ENCODE assay signal across 1 cellular context in the genomic region with DNA sequence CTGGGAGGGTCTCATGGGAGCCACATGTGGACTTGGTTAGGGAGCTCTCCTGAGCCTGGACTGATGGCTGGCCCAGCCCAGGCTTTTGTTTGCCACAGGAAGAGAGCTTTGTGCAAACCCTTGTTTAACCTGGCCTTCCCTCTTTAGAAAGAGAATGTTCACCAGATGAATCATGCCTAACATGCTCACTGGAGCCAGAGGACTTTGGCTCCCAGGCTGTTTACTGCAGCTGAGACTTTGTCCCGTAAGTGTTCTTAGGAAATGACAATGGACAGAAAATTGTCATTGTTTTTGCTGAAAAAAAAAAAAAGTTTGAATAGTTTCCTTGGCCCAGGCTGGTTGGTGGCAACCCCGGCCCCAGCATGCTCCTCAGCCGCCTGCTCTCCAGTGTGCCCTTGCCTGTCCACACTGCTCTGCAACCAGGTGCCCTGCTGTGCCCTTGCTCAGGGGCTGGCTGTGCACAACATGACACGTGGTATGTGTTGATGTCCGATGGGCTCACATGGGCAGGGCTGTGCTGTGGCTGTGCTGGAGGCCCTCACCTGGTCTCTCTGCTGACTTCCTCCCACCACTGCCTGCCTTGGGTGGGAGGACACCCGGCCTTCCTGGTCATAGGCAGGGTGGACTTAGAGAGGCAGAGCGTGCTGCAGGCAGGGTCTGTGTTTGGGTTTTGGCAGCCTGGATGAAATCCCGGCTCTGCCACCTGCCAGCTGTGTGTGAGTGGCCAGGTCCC.
TF ChIP-seq lines count a peak whose summit lies in the region.

No MANE protein-coding gene starts in this region.

TF ChIP-seq in HepG2, 621 proteins besides CTCF, POLR2A, EP300 and RAD21 (continued from another document and continues in another):
- TF ChIP-seq, protein P1, sequence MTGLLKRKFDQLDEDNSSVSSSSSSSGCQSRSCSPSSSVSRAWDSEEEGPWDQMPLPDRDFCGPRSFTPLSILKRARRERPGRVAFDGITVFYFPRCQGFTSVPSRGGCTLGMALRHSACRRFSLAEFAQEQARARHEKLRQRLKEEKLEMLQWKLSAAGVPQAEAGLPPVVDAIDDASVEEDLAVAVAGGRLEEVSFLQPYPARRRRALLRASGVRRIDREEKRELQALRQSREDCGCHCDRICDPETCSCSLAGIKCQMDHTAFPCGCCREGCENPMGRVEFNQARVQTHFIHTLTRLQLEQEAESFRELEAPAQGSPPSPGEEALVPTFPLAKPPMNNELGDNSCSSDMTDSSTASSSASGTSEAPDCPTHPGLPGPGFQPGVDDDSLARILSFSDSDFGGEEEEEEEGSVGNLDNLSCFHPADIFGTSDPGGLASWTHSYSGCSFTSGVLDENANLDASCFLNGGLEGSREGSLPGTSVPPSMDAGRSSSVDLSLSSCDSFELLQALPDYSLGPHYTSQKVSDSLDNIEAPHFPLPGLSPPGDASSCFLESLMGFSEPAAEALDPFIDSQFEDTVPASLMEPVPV (CRISPR knock-in tag; IDR thresholded peaks at IDR 0.05): no peak
- TF ChIP-seq ZNF615 (CRISPR knock-in tag; IDR thresholded peaks at IDR 0.05; ENCODE audit: borderline replicate concordance) (no peak), PAWR (CRISPR knock-in tag; IDR thresholded peaks at IDR 0.05; ENCODE audit: borderline replicate concordance) (no peak), GPN1 (CRISPR knock-in tag; IDR thresholded peaks at IDR 0.05; ENCODE audit: borderline replicate concordance) (no peak), U2AF2 (IDR thresholded peaks at IDR 0.05; ENCODE audit: low read depth, low read length) (no peak), SRSF1 (optimal IDR thresholded peaks at IDR 0.05; ENCODE audit: low read depth, low read length) (no peak), GZF1 (CRISPR knock-in tag; IDR thresholded peaks at IDR 0.05) (no peak), ZNF7 (CRISPR knock-in tag; IDR thresholded peaks at IDR 0.05) (no peak), HDAC6 (IDR thresholded peaks at IDR 0.05; ENCODE audit: low read depth, low read length) (no peak), ZMYM2 (CRISPR knock-in tag; IDR thresholded peaks at IDR 0.05) (no peak), ELF3 (CRISPR knock-in tag; IDR thresholded peaks at IDR 0.05) (peak; percentile 73; the same call in 1 of the 2 replicates), ZNF749 (CRISPR knock-in tag; IDR thresholded peaks at IDR 0.05; ENCODE audit: borderline replicate concordance) (0 out of 2 replicates have a peak, but pooled peaks have one; percentile 71), DPF2 (CRISPR knock-in tag; IDR thresholded peaks at IDR 0.05; ENCODE audit: borderline replicate concordance, low read depth) (peak; percentile 88; the same call in 1 of the 2 replicates), GLI4 (CRISPR knock-in tag; IDR thresholded peaks at IDR 0.05; ENCODE audit: borderline replicate concordance) (0 out of 2 replicates have a peak, but pooled peaks have one; percentile 37), CHD4 (IDR thresholded peaks at IDR 0.05; ENCODE audit: borderline replicate concordance, low read length) (no peak), HNF4G (IDR thresholded peaks at IDR 0.05; ENCODE audit: borderline replicate concordance, low read depth, low read length) (peak; percentile 94), HNF4G (CRISPR knock-in tag; IDR thresholded peaks at IDR 0.05; ENCODE audit: borderline replicate concordance, low read depth) (peak; percentile 95), ZNF678 (CRISPR knock-in tag; IDR thresholded peaks at IDR 0.05) (0 out of 2 replicates have a peak, but pooled peaks have one; percentile 40), ZNF746 (CRISPR knock-in tag; IDR thresholded peaks at IDR 0.05) (no peak), ATF7-NPFF (CRISPR knock-in tag; IDR thresholded peaks at IDR 0.05; ENCODE audit: low read depth) (peak; percentile 52; the same call in 1 of the 2 replicates), ZNF30 (CRISPR knock-in tag; IDR thresholded peaks at IDR 0.05) (peak; percentile 50; the same call in 1 of the 2 replicates), ZNF282 (IDR thresholded peaks at IDR 0.05; ENCODE audit: partially characterized antibody) (no peak), RORA (CRISPR knock-in tag; IDR thresholded peaks at IDR 0.05) (no peak), NKX3-1 (CRISPR knock-in tag; IDR thresholded peaks at IDR 0.05) (peak; percentile 51; the same call in 1 of the 2 replicates), ZFY (CRISPR knock-in tag; IDR thresholded peaks at IDR 0.05) (peak; percentile 60), AGO2 (optimal IDR thresholded peaks at IDR 0.05; ENCODE audit: low read depth, low read length) (no peak), CBFB (CRISPR knock-in tag; IDR thresholded peaks at IDR 0.05) (0 out of 2 replicates have a peak, but pooled peaks have one; percentile 18), ZNF781 (CRISPR knock-in tag; IDR thresholded peaks at IDR 0.05; ENCODE audit: borderline replicate concordance, not compliant biosample characterization) (no peak), DNMT1 (CRISPR knock-in tag; IDR thresholded peaks at IDR 0.05) (no peak)
- TF ChIP-seq, protein P2, sequence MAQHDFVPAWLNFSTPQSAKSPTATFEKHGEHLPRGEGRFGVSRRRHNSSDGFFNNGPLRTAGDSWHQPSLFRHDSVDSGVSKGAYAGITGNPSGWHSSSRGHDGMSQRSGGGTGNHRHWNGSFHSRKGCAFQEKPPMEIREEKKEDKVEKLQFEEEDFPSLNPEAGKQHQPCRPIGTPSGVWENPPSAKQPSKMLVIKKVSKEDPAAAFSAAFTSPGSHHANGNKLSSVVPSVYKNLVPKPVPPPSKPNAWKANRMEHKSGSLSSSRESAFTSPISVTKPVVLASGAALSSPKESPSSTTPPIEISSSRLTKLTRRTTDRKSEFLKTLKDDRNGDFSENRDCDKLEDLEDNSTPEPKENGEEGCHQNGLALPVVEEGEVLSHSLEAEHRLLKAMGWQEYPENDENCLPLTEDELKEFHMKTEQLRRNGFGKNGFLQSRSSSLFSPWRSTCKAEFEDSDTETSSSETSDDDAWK (CRISPR knock-in tag; IDR thresholded peaks at IDR 0.05): no peak
- TF ChIP-seq, protein P3, sequence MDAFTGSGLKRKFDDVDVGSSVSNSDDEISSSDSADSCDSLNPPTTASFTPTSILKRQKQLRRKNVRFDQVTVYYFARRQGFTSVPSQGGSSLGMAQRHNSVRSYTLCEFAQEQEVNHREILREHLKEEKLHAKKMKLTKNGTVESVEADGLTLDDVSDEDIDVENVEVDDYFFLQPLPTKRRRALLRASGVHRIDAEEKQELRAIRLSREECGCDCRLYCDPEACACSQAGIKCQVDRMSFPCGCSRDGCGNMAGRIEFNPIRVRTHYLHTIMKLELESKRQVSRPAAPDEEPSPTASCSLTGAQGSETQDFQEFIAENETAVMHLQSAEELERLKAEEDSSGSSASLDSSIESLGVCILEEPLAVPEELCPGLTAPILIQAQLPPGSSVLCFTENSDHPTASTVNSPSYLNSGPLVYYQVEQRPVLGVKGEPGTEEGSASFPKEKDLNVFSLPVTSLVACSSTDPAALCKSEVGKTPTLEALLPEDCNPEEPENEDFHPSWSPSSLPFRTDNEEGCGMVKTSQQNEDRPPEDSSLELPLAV (CRISPR knock-in tag; conservative IDR thresholded peaks at IDR 0.05; ENCODE audit: low read depth): no peak
- TF ChIP-seq, protein P4, sequence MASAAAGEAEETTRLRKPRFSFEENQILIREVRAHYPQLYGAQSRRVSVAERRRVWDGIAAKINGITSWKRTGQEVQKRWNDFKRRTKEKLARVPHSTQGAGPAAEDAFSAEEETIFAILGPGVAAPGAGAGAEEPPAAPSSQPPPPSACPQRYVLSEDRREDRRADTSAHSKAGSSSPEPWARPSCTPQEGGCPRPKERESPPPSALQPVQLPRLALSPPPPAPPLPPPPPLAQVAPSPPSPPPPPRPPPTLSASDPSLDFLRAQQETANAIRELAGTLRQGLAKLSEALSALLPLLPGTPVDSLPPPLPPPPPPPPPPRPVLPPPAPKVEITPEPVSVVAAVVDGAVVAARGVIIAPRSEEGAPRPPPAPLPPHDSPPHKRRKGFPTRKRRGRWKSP (CRISPR knock-in tag; IDR thresholded peaks at IDR 0.05): no peak
- TF ChIP-seq, protein P5, sequence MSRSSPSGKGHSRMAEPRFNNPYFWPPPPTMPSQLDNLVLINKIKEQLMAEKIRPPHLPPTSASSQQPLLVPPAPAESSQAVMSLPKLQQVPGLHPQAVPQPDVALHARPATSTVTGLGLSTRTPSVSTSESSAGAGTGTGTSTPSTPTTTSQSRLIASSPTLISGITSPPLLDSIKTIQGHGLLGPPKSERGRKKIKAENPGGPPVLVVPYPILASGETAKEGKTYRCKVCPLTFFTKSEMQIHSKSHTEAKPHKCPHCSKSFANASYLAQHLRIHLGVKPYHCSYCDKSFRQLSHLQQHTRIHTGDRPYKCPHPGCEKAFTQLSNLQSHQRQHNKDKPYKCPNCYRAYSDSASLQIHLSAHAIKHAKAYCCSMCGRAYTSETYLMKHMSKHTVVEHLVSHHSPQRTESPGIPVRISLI (CRISPR knock-in tag; IDR thresholded peaks at IDR 0.05; ENCODE audit: borderline replicate concordance): peak; percentile 96
- TF ChIP-seq, protein P6, sequence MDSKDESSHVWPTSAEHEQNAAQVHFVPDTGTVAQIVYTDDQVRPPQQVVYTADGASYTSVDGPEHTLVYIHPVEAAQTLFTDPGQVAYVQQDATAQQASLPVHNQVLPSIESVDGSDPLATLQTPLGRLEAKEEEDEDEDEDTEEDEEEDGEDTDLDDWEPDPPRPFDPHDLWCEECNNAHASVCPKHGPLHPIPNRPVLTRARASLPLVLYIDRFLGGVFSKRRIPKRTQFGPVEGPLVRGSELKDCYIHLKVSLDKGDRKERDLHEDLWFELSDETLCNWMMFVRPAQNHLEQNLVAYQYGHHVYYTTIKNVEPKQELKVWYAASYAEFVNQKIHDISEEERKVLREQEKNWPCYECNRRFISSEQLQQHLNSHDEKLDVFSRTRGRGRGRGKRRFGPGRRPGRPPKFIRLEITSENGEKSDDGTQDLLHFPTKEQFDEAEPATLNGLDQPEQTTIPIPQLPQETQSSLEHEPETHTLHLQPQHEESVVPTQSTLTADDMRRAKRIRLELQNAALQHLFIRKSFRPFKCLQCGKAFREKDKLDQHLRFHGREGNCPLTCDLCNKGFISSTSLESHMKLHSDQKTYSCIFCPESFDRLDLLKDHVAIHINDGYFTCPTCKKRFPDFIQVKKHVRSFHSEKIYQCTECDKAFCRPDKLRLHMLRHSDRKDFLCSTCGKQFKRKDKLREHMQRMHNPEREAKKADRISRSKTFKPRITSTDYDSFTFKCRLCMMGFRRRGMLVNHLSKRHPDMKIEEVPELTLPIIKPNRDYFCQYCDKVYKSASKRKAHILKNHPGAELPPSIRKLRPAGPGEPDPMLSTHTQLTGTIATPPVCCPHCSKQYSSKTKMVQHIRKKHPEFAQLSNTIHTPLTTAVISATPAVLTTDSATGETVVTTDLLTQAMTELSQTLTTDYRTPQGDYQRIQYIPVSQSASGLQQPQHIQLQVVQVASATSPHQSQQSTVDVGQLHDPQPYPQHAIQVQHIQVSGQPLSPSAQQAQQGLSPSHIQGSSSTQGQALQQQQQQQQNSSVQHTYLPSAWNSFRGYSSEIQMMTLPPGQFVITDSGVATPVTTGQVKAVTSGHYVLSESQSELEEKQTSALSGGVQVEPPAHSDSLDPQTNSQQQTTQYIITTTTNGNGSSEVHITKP (CRISPR knock-in tag; IDR thresholded peaks at IDR 0.05; ENCODE audit: low read depth): no peak; the same call in 1 of the 2 replicates
- TF ChIP-seq, protein P7, sequence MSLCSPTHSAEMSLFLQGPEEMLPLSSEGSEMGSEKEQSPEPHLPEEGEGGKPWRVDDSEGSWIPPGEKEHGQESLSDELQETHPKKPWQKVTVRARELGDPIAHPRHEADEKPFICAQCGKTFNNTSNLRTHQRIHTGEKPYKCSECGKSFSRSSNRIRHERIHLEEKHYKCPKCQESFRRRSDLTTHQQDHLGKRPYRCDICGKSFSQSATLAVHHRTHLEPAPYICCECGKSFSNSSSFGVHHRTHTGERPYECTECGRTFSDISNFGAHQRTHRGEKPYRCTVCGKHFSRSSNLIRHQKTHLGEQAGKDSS (CRISPR knock-in tag; IDR thresholded peaks at IDR 0.05; ENCODE audit: borderline replicate concordance, low read depth): peak; percentile 84; the same call in 1 of the 2 replicates
- TF ChIP-seq, protein P8, sequence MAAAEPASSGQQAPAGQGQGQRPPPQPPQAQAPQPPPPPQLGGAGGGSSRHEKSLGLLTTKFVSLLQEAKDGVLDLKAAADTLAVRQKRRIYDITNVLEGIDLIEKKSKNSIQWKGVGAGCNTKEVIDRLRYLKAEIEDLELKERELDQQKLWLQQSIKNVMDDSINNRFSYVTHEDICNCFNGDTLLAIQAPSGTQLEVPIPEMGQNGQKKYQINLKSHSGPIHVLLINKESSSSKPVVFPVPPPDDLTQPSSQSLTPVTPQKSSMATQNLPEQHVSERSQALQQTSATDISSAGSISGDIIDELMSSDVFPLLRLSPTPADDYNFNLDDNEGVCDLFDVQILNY (CRISPR knock-in tag; conservative IDR thresholded peaks at IDR 0.05): no peak
- TF ChIP-seq, protein P9, sequence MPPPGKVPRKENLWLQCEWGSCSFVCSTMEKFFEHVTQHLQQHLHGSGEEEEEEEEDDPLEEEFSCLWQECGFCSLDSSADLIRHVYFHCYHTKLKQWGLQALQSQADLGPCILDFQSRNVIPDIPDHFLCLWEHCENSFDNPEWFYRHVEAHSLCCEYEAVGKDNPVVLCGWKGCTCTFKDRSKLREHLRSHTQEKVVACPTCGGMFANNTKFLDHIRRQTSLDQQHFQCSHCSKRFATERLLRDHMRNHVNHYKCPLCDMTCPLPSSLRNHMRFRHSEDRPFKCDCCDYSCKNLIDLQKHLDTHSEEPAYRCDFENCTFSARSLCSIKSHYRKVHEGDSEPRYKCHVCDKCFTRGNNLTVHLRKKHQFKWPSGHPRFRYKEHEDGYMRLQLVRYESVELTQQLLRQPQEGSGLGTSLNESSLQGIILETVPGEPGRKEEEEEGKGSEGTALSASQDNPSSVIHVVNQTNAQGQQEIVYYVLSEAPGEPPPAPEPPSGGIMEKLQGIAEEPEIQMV (CRISPR knock-in tag; IDR thresholded peaks at IDR 0.05; ENCODE audit: low read depth): peak; percentile 23; the same call in 1 of the 2 replicates
- TF ChIP-seq, protein P10, sequence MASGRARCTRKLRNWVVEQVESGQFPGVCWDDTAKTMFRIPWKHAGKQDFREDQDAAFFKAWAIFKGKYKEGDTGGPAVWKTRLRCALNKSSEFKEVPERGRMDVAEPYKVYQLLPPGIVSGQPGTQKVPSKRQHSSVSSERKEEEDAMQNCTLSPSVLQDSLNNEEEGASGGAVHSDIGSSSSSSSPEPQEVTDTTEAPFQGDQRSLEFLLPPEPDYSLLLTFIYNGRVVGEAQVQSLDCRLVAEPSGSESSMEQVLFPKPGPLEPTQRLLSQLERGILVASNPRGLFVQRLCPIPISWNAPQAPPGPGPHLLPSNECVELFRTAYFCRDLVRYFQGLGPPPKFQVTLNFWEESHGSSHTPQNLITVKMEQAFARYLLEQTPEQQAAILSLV (CRISPR knock-in tag; IDR thresholded peaks at IDR 0.05; ENCODE audit: borderline replicate concordance): no peak
- TF ChIP-seq, protein P11, sequence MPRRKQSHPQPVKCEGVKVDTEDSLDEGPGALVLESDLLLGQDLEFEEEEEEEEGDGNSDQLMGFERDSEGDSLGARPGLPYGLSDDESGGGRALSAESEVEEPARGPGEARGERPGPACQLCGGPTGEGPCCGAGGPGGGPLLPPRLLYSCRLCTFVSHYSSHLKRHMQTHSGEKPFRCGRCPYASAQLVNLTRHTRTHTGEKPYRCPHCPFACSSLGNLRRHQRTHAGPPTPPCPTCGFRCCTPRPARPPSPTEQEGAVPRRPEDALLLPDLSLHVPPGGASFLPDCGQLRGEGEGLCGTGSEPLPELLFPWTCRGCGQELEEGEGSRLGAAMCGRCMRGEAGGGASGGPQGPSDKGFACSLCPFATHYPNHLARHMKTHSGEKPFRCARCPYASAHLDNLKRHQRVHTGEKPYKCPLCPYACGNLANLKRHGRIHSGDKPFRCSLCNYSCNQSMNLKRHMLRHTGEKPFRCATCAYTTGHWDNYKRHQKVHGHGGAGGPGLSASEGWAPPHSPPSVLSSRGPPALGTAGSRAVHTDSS (CRISPR knock-in tag; conservative IDR thresholded peaks at IDR 0.05): no peak
